ENCODE assay signal across 8 cellular contexts in genomic region chr10:24642921-24643678, GRCh38.
A peak's percentile ranks its signal among the peaks of the same experiment; 100 is the strongest.
DNase-seq lines count a peak whose midpoint lies in the region; ATAC-seq, FAIRE-seq and TF ChIP-seq lines count a peak whose summit lies in the region.

No MANE protein-coding gene starts in this region.

- no peak overlapping the region for H2AFZ ChIP-seq in GM12878 (ENCODE audit: control insufficient read depth, low read depth, low read length)

- DNase-seq in NCI-H460 (ENCODE audit: extremely low read depth, low read depth) (peak; percentile 71), GM12878 (ENCODE audit: low read depth, low spot score) (peak; percentile 40), iPS DF 4.7 (ENCODE audit: extremely low read depth, low spot score) (peak; percentile 7), OCI-M2 (lab: John Stamatoyannopoulos, UW; ENCODE audit: unreplicated experiment) (no peak)
- DNase-seq in stimulated activated effector memory CD8-positive, alpha-beta T cell treated with anti-CD3 and anti-CD28 coated beads, Interleukin-12 subunit alpha, Interleukin-12 subunit beta, amount 100 ng/mL, for 72 hours (ENCODE audit: low spot score in 2 of 2): no peak

- H3K9ac ChIP-seq in GM12878 (ENCODE audit: control insufficient read depth, insufficient read depth, low read length): no peak overlapping the region

- H4K20me1 ChIP-seq in GM12878 (ENCODE audit: control insufficient read depth, insufficient read depth): no peaks in the 10 kb centered on the region

- TF ChIP-seq CTCF in GM12878 (IDR thresholded peaks at IDR 0.05 in 2 of 3, conservative IDR thresholded peaks at IDR 0.05 in 1 of 3; ENCODE audit: control insufficient read depth in 2 of 3, extremely low read depth in 1 of 3, insufficient read depth in 1 of 3, low read depth in 3 of 3, low read length in 3 of 3): peak; percentile 74 to 85 (median 83)

- no peak for TF ChIP-seq EP300 in GM12878 (IDR thresholded peaks at IDR 0.05; ENCODE audit: borderline replicate concordance in 1 of 2, control insufficient read depth in 1 of 2, low read depth in 2 of 2, low read length in 2 of 2)

- no peak overlapping the region for H3K27ac Mint-ChIP-seq in stimulated activated effector memory CD8-positive, alpha-beta T cell treated with anti-CD3 and anti-CD28 coated beads, Interleukin-12 subunit alpha, Interleukin-12 subunit beta, amount 100 ng/mL, for 72 hours

- no peak overlapping the region for H3K4me3 Mint-ChIP-seq in stimulated activated effector memory CD8-positive, alpha-beta T cell treated with anti-CD3 and anti-CD28 coated beads, Interleukin-12 subunit alpha, Interleukin-12 subunit beta, amount 100 ng/mL, for 72 hours

- CTCF ChIA-PET in GM12878 (lab: Yijun Ruan, JAX): interaction anchor here (0.7 to 5.8 kb wide), 26 partner anchors 10 to 437 kb away, joined by 3 to 50 read pairs (median 4); partner anchors contain the start of genes ARHGAP21 and PRTFDC1

- H3K36me3 Mint-ChIP-seq in stimulated activated effector memory CD8-positive, alpha-beta T cell treated with anti-CD3 and anti-CD28 coated beads, Interleukin-12 subunit alpha, Interleukin-12 subunit beta, amount 100 ng/mL, for 72 hours: no peaks in the 10 kb centered on the region

- no peaks in the 10 kb centered on the region for H3K27me3 ChIP-seq in GM12878 (replicated peaks in 1 of 2; ENCODE audit: control insufficient read depth in 2 of 2, insufficient read depth in 2 of 2, low read length in 1 of 2)

- H3K9me3 ChIP-seq in GM12878 (replicated peaks; ENCODE audit: control insufficient read depth, insufficient read depth, low read length): no peaks in the 10 kb centered on the region

- peak overlapping the region; percentile 49 for H3K4me2 ChIP-seq in GM12878 (ENCODE audit: control insufficient read depth, insufficient read depth)

- POLR2A ChIA-PET in GM12878 (lab: Charles Lee): interaction anchor here (0.6 to 5.4 kb wide), 7 partner anchors 10 to 1518 kb away, joined by 3 to 28 read pairs (median 5); partner anchors contain the start of gene ARHGAP21

- no peaks in the 10 kb centered on the region for H3K36me3 ChIP-seq in GM12878 (ENCODE audit: control insufficient read depth in 2 of 2, insufficient read depth in 2 of 2, low read length in 1 of 2)

- in situ Hi-C loops in GM12878 (cut with MboI): no loop called here

- H3K79me2 ChIP-seq in GM12878 (ENCODE audit: control insufficient read depth, insufficient read depth, low read length): no peaks in the 10 kb centered on the region

- no TSS peak for BruUV-seq in GM12878 (replicated peaks; lab: Mats Ljungman, UMichigan)

- WGBS in GM12878 (ENCODE audit: insufficient coverage, insufficient replicate concordance, low lambda C conversion rate, missing lambda C conversion rate): 8% methylated on average over 6 of the region's 6 CpGs

- TF ChIP-seq POLR2A in GM12878 (IDR thresholded peaks at IDR 0.05; ENCODE audit: low read depth, low read length): no peak

- H3K4me1 Mint-ChIP-seq in stimulated activated effector memory CD8-positive, alpha-beta T cell treated with anti-CD3 and anti-CD28 coated beads, Interleukin-12 subunit alpha, Interleukin-12 subunit beta, amount 100 ng/mL, for 72 hours: no peaks in the 10 kb centered on the region

- ATAC-seq in GM19468 (IDR thresholded peaks at IDR 0.05; ENCODE audit: extremely low read depth, unreplicated experiment): peak; percentile 65
- peak; percentile 62 for ATAC-seq in HG03457 (IDR thresholded peaks at IDR 0.05; ENCODE audit: unreplicated experiment)
- peak; percentile 86 for ATAC-seq in GM12878
- peak; percentile 79 for ATAC-seq in stimulated activated effector memory CD8-positive, alpha-beta T cell treated with anti-CD3 and anti-CD28 coated beads, Interleukin-12 subunit alpha, Interleukin-12 subunit beta, amount 100 ng/mL, for 72 hours

- peak; percentile 94 for FAIRE-seq in G401.6 (lab: Jason Lieb, UNC)
- FAIRE-seq in GM12878 (lab: Jason Lieb, UNC): peak; percentile 78

- RAD21 ChIA-PET in GM12878 (lab: Charles Lee; ENCODE audit: unreplicated experiment): interaction anchor here (0.7 to 3.1 kb wide), 24 partner anchors 10 to 438 kb away, joined by 3 to 35 read pairs (median 5); partner anchors contain the start of genes ARHGAP21 and PRTFDC1

- intact Hi-C loops in GM12878 (cut with micrococcal nuclease; ENCODE audit: unreplicated experiment): loop anchor here (1.0 to 10.0 kb wide), 7 partner anchors 82 to 582 kb away; no protein-coding TSS in a partner anchor

- no peak overlapping the region for H3K27ac ChIP-seq in GM12878 (ENCODE audit: control insufficient read depth, insufficient read depth)

- H3K4me1 ChIP-seq in GM12878 (ENCODE audit: control insufficient read depth, insufficient read depth, low read length): peaks cover 14% of the 10 kb centered on the region

- SMC1A ChIA-PET in GM12878 (lab: Charles Lee; ENCODE audit: uncharacterized antibody, unreplicated experiment): interaction anchor here (0.6 to 5.7 kb wide), 36 partner anchors 9 to 439 kb away, joined by 3 to 47 read pairs (median 4); partner anchors contain the start of genes ARHGAP21 and PRTFDC1

- no peaks in the 10 kb centered on the region for H3K9me3 Mint-ChIP-seq in stimulated activated effector memory CD8-positive, alpha-beta T cell treated with anti-CD3 and anti-CD28 coated beads, Interleukin-12 subunit alpha, Interleukin-12 subunit beta, amount 100 ng/mL, for 72 hours

- no peak overlapping the region for H3K4me3 ChIP-seq in GM12878

- TF ChIP-seq RAD21 in GM12878 (IDR thresholded peaks at IDR 0.05; ENCODE audit: insufficient read depth, low read depth, low read length): peak; percentile 96

TF ChIP-seq in GM12878, 131 proteins besides CTCF, POLR2A, EP300 and RAD21 (continues in another document):
- TF ChIP-seq, protein P1, sequence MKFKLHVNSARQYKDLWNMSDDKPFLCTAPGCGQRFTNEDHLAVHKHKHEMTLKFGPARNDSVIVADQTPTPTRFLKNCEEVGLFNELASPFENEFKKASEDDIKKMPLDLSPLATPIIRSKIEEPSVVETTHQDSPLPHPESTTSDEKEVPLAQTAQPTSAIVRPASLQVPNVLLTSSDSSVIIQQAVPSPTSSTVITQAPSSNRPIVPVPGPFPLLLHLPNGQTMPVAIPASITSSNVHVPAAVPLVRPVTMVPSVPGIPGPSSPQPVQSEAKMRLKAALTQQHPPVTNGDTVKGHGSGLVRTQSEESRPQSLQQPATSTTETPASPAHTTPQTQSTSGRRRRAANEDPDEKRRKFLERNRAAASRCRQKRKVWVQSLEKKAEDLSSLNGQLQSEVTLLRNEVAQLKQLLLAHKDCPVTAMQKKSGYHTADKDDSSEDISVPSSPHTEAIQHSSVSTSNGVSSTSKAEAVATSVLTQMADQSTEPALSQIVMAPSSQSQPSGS (IDR thresholded peaks at IDR 0.05; ENCODE audit: low read length): 0 out of 2 replicates have a peak, but pooled peaks have one; percentile 47
- TF ChIP-seq ATF3 (IDR thresholded peaks at IDR 0.05; ENCODE audit: borderline replicate concordance, extremely low read depth, low read depth, low read length) (no peak), TCF12 (IDR thresholded peaks at IDR 0.05; ENCODE audit: low read depth, low read length) (no peak), JUNB (IDR thresholded peaks at IDR 0.05) (peak; percentile 90), NFIC (IDR thresholded peaks at IDR 0.05; ENCODE audit: low read depth, low read length) (peak; percentile 82), MTA3 (IDR thresholded peaks at IDR 0.05; ENCODE audit: borderline replicate concordance, low read length) (peak; percentile 45; the same call in 1 of the 2 replicates), ETV6 (conservative IDR thresholded peaks at IDR 0.05 in 1 of 2, IDR thresholded peaks at IDR 0.05 in 1 of 2; ENCODE audit: borderline replicate concordance in 1 of 2, low read depth in 1 of 2) (peak in 1 of 2 experiments; percentile 56; a peak in 1 of 4 replicates), MEF2B (IDR thresholded peaks at IDR 0.05; ENCODE audit: partially characterized antibody, poor library complexity, severe bottlenecking) (peak; percentile 56)
- TF ChIP-seq, protein P2, sequence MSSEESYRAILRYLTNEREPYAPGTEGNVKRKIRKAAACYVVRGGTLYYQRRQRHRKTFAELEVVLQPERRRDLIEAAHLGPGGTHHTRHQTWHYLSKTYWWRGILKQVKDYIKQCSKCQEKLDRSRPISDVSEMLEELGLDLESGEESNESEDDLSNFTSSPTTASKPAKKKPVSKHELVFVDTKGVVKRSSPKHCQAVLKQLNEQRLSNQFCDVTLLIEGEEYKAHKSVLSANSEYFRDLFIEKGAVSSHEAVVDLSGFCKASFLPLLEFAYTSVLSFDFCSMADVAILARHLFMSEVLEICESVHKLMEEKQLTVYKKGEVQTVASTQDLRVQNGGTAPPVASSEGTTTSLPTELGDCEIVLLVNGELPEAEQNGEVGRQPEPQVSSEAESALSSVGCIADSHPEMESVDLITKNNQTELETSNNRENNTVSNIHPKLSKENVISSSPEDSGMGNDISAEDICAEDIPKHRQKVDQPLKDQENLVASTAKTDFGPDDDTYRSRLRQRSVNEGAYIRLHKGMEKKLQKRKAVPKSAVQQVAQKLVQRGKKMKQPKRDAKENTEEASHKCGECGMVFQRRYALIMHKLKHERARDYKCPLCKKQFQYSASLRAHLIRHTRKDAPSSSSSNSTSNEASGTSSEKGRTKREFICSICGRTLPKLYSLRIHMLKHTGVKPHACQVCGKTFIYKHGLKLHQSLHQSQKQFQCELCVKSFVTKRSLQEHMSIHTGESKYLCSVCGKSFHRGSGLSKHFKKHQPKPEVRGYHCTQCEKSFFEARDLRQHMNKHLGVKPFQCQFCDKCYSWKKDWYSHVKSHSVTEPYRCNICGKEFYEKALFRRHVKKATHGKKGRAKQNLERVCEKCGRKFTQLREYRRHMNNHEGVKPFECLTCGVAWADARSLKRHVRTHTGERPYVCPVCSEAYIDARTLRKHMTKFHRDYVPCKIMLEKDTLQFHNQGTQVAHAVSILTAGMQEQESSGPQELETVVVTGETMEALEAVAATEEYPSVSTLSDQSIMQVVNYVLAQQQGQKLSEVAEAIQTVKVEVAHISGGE (CRISPR knock-in tag; IDR thresholded peaks at IDR 0.05): no peak

Comparison
In these comparisons a context has a peak if more than half of its experiments do, and no peak if none do; other contexts are left out.
1. DNase-seq: peak in NCI-H460 (single experiment), GM12878 (single experiment) and iPS DF 4.7 (single experiment); none in stimulated activated effector memory CD8-positive, alpha-beta T cell treated with anti-CD3 and anti-CD28 coated beads, Interleukin-12 subunit alpha, Interleukin-12 subunit beta, amount 100 ng/mL, for 72 hours (0 of 2) and OCI-M2 (single experiment).
2. Peak in every context shown above with its lines, with median percentiles within 50 percentile points of each other: ATAC-seq.